ENCODE assay signal across 8 cellular contexts in the genomic region with DNA sequence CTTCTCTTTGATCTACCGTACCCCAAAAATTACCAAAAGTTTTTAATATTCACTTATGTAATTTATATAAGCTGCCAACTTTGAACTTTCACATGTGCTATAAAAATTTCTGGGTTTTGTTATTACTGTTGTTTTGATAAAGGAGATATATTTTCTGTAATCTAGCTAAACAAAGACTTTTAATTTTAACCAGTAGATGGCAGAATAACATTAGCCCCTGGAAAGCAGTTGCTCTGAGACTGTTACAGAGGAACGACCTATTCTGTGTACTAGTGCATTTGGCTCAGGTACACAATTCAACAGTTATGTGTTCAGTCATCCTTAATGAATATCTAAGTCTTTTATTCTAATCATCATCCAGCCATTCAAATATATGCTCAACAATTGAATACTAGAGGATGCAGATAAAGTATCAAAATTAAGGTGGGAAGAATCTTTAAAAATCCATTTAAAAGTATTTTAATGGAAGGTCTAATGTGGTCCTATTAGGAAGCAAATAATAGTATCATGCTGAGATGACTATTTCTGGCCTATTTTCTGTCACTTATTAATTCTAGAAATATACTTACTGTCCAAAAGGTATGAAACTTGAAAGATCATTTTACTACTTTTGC. TPM values are rescaled to one million over a fixed set of nuclear protein-coding genes. Genes with fewer than 3 reads are reported as not detected.
DNase-seq lines count a peak whose midpoint lies in the region; ATAC-seq, FAIRE-seq and TF ChIP-seq lines count a peak whose summit lies in the region.

No MANE protein-coding gene starts in this region.

- no peak for TF ChIP-seq POLR2A in endothelial cell of umbilical vein (IDR thresholded peaks at IDR 0.05; ENCODE audit: low read depth, low read length)

- H3K4me2 ChIP-seq in PC-3 (ENCODE audit: low read length), result no peak overlapping the region
- no peak overlapping the region for H3K4me2 ChIP-seq in endothelial cell of umbilical vein (ENCODE audit: insufficient read depth, low read length)
- no peak overlapping the region for H3K4me2 ChIP-seq in neural cell (ENCODE audit: low read length)

- no peak overlapping the region for H2AFZ ChIP-seq in PC-3 (ENCODE audit: low read length)
- no peak overlapping the region for H2AFZ ChIP-seq in endothelial cell of umbilical vein (ENCODE audit: low read depth, low read length)
- no peak overlapping the region for H2AFZ ChIP-seq in neural cell (ENCODE audit: low read depth, low read length)

- FAIRE-seq in G401.6 (lab: Jason Lieb, UNC) (peak; percentile 97), endothelial cell of umbilical vein (lab: Jason Lieb, UNC) (peak; percentile 59)

- BruUV-seq in PC-3 (replicated peaks; lab: Mats Ljungman, UMichigan) (no TSS peak), endothelial cell of umbilical vein (replicated peaks; lab: Mats Ljungman, UMichigan) (no TSS peak)

- H3K9me3 ChIP-seq in PC-3 (ENCODE audit: low read length), result no peaks in the 10 kb centered on the region
- no peaks in the 10 kb centered on the region for H3K9me3 ChIP-seq in endothelial cell of umbilical vein (replicated peaks; ENCODE audit: control insufficient read depth, insufficient read depth, low read length)
- H3K9me3 ChIP-seq in neural cell (ENCODE audit: low read length), result no peaks in the 10 kb centered on the region

- H3K79me2 ChIP-seq in PC-3 (ENCODE audit: low read length) (peaks cover 53% of the 10 kb centered on the region), endothelial cell of umbilical vein (ENCODE audit: control insufficient read depth, insufficient read depth, low read length) (peaks cover 49% of the 10 kb centered on the region), neural cell (replicated peaks; ENCODE audit: insufficient read depth, low read length) (peaks cover 35% of the 10 kb centered on the region)

- H3K9me2 ChIP-seq in PC-3 (replicated peaks; ENCODE audit: low read length) (no peaks in the 10 kb centered on the region), neural cell (ENCODE audit: insufficient read depth, low read length) (no peaks in the 10 kb centered on the region)

- CTCF ChIA-PET in PC-3 (lab: Charles Lee), result interaction anchor here (0.6 to 1.5 kb wide), 7 partner anchors 66 to 476 kb away, joined by 3 to 29 read pairs (median 4); partner anchors contain the start of gene MTAP
- CTCF ChIA-PET in endothelial cell of umbilical vein (lab: Charles Lee), result interaction anchor here (0.6 to 3.1 kb wide), 46 partner anchors 8 to 476 kb away, joined by 3 to 105 read pairs (median 4); partner anchors contain the start of genes IFNA6 and KLHL9

- no peaks in the 10 kb centered on the region; the same call in none of the 2 replicates for H3K36me3 ChIP-seq in PC-3 (ENCODE audit: low read depth, low read length)
- peaks cover 2 to 13% of the 10 kb centered on the region in 2 experiments for H3K36me3 ChIP-seq in endothelial cell of umbilical vein (ENCODE audit: control insufficient read depth in 2 of 2, extremely low read depth in 1 of 2, insufficient read depth in 2 of 2, low read length in 2 of 2)
- H3K36me3 ChIP-seq in neural cell (ENCODE audit: insufficient read depth, low read length), result no peaks in the 10 kb centered on the region

- dilution Hi-C loops in endothelial cell of umbilical vein (cut with MboI; ENCODE audit: extremely low pct_ligation_motif_present, low sequenced_read_pairs), result no loop called here

- peak; percentile 63 for DNase-seq in PC-3
- peak; percentile 54 for DNase-seq in endothelial cell of umbilical vein (ENCODE audit: low read depth, low spot score)
- no peak for DNase-seq in H4 (ENCODE audit: low spot score)
- DNase-seq in hepatic stellate cell (ENCODE audit: low spot score), result no peak

- H3K4me3 ChIP-seq in PC-3 (ENCODE audit: low read length) (no peak overlapping the region), endothelial cell of umbilical vein (replicated peaks in 1 of 3; ENCODE audit: insufficient read depth in 1 of 3, low read depth in 1 of 3, low read length in 3 of 3) (no peak overlapping the region), neural cell (ENCODE audit: low read length) (no peak overlapping the region)

- H3F3A ChIP-seq in PC-3 (ENCODE audit: low read length, unreplicated experiment), result no peaks in the 10 kb centered on the region
- no peaks in the 10 kb centered on the region for H3F3A ChIP-seq in neural cell (ENCODE audit: insufficient read depth, low read length, poor library complexity, severe bottlenecking)

- peak; percentile 66 for ATAC-seq in GM19468 (IDR thresholded peaks at IDR 0.05; ENCODE audit: extremely low read depth, unreplicated experiment)
- ATAC-seq in HG03521 (IDR thresholded peaks at IDR 0.05; ENCODE audit: unreplicated experiment), result peak; percentile 82
- ATAC-seq in PC-3, result peak; percentile 72

- intact Hi-C loops in PC-3 (cut with micrococcal nuclease), result loop anchor here (1.0 to 2.0 kb wide), 3 partner anchors 70 to 463 kb away; no protein-coding TSS in a partner anchor
- intact Hi-C loops in endothelial cell of umbilical vein (cut with micrococcal nuclease), result loop anchor here (1.0 kb wide), 2 partner anchors 70 to 463 kb away; no protein-coding TSS in a partner anchor

- TF ChIP-seq RAD21 in neural cell (conservative IDR thresholded peaks at IDR 0.05), result peak; percentile 83

- POLR2A ChIA-PET in PC-3 (lab: Charles Lee; ENCODE audit: unreplicated experiment) (interaction anchor here (0.6 to 1.0 kb wide), 3 partner anchors 64 to 223 kb away, joined by 3 to 5 read pairs (median 4); no protein-coding TSS in a partner anchor), endothelial cell of umbilical vein (lab: Charles Lee) (interaction anchor here (0.6 to 0.9 kb wide), 3 partner anchors 9 to 1154 kb away, joined by 3 to 7 read pairs (median 6); partner anchors contain the start of gene KLHL9)

- H3K4me1 ChIP-seq in PC-3 (ENCODE audit: insufficient read depth, low read length) (peaks cover 10% of the 10 kb centered on the region), endothelial cell of umbilical vein (ENCODE audit: control insufficient read depth, extremely low read depth, insufficient read depth, low read length) (peaks cover 15% of the 10 kb centered on the region)

- H3K9ac ChIP-seq in PC-3 (ENCODE audit: low read length) (no peak overlapping the region), endothelial cell of umbilical vein (replicated peaks; ENCODE audit: extremely low read depth, insufficient read depth, low read length) (no peak overlapping the region), neural cell (ENCODE audit: low read length) (no peak overlapping the region)

- TF ChIP-seq CTCF in PC-3 (conservative IDR thresholded peaks at IDR 0.05; ENCODE audit: low read depth, low read length) (peak; percentile 76), endothelial cell of umbilical vein (IDR thresholded peaks at IDR 0.05; ENCODE audit: extremely low read depth in 1 of 2, insufficient read depth in 1 of 2, low read depth in 1 of 2, low read length in 2 of 2) (peak; percentile 33 to 46), neural cell (IDR thresholded peaks at IDR 0.05; ENCODE audit: poor library complexity, severe bottlenecking) (peak; percentile 78)

- H3K27ac ChIP-seq in PC-3 (ENCODE audit: low read length), result no peak overlapping the region
- H3K27ac ChIP-seq in endothelial cell of umbilical vein (ENCODE audit: insufficient read depth, low read depth, low read length), result no peak overlapping the region
- H3K27ac ChIP-seq in neural cell (ENCODE audit: low read length), result no peak overlapping the region

- TF ChIP-seq EP300 in neural cell (conservative IDR thresholded peaks at IDR 0.05; ENCODE audit: poor library complexity, severe bottlenecking), result no peak

- H3K27me3 ChIP-seq in PC-3 (ENCODE audit: low read length) (no peaks in the 10 kb centered on the region), endothelial cell of umbilical vein (ENCODE audit: control insufficient read depth in 2 of 2, insufficient read depth in 2 of 2, low read length in 2 of 2) (no peaks in the 10 kb centered on the region), neural cell (ENCODE audit: insufficient read depth, low read depth, low read length) (no peaks in the 10 kb centered on the region)

- no peaks in the 10 kb centered on the region for H3K9me1 ChIP-seq in endothelial cell of umbilical vein (replicated peaks; ENCODE audit: control insufficient read depth, extremely low read depth, insufficient read depth, low read length)

- H4K20me1 ChIP-seq in PC-3 (ENCODE audit: low read length) (peaks cover 18% of the 10 kb centered on the region; the same call in 1 of the 2 replicates), endothelial cell of umbilical vein (replicated peaks; ENCODE audit: control insufficient read depth, extremely low read depth, insufficient read depth, low read length) (peaks cover 18% of the 10 kb centered on the region), neural cell (ENCODE audit: insufficient read depth) (no peaks in the 10 kb centered on the region)

RNA-seq across cellular contexts. Expression of gene KLHL9, which starts 8.6 kb away (rescaled TPM):
- total RNA-seq in PC-3 (2014; rRNA removed) (7.5 and 11.2 TPM in 2 replicates), endothelial cell of umbilical vein (23.5 and 23.6 TPM in 2 replicates)
- polyA plus RNA-seq in endothelial cell of umbilical vein (7.4 and 8.0 TPM in 2 replicates), neural cell (39.6 and 40.9 TPM in 2 replicates)
- polyA plus RNA-seq in endothelial cell of umbilical vein (2011; cell fraction: cytosol; rRNA removed), result 7.6 and 9.2 TPM in 2 replicates
- 11.9 and 14.2 TPM in 2 replicates for polyA plus RNA-seq in endothelial cell of umbilical vein (2011; cell fraction: nucleus; rRNA removed)
- 19.6 and 22.0 TPM in 2 replicates for polyA plus RNA-seq in endothelial cell of umbilical vein (2012)
- polyA minus RNA-seq in endothelial cell of umbilical vein (37.3 and 37.5 TPM in 2 replicates), neural cell (117 and 131 TPM in 2 replicates)
- 9.1 TPM for polyA minus RNA-seq in endothelial cell of umbilical vein (2011; cell fraction: cytosol; rRNA and poly(A)+ RNA removed)
- 32.3 and 42.3 TPM in 2 replicates for polyA minus RNA-seq in endothelial cell of umbilical vein (2011; cell fraction: nucleus; rRNA and poly(A)+ RNA removed)
- total RNA-seq in H4 (2014; rRNA removed; shearing (Covaris generic)), result 0.06 TPM in 1 of 2 replicates, not detected in the other

RNA-seq across cellular contexts. Expression of gene IFNA5, which starts 21.5 kb away (rescaled TPM):
- total RNA-seq in PC-3 (2014; rRNA removed), result not detected in 2 replicates
- total RNA-seq in endothelial cell of umbilical vein, result not detected in 2 replicates
- polyA plus RNA-seq in endothelial cell of umbilical vein, result not detected in 2 replicates
- not detected in 2 replicates for polyA plus RNA-seq in endothelial cell of umbilical vein (2011; cell fraction: cytosol; rRNA removed)
- polyA plus RNA-seq in endothelial cell of umbilical vein (2011; cell fraction: nucleus; rRNA removed), result not detected in 2 replicates
- polyA plus RNA-seq in endothelial cell of umbilical vein (2012), result not detected in 2 replicates
- not detected in 2 replicates for polyA minus RNA-seq in endothelial cell of umbilical vein
- polyA minus RNA-seq in endothelial cell of umbilical vein (2011; cell fraction: cytosol; rRNA and poly(A)+ RNA removed), result not detected
- polyA minus RNA-seq in endothelial cell of umbilical vein (2011; cell fraction: nucleus; rRNA and poly(A)+ RNA removed), result not detected in 2 replicates
- not detected in 2 replicates for polyA plus RNA-seq in neural cell
- polyA minus RNA-seq in neural cell, result not detected in 2 replicates
- not detected in 2 replicates for total RNA-seq in H4 (2014; rRNA removed; shearing (Covaris generic))

RNA-seq across cellular contexts. Expression of gene IFNA6, which starts 24.1 kb away (rescaled TPM):
- total RNA-seq in PC-3 (2014; rRNA removed) (not detected in 2 replicates), endothelial cell of umbilical vein (not detected in 2 replicates)
- polyA plus RNA-seq in endothelial cell of umbilical vein (not detected in 2 replicates), neural cell (not detected in 2 replicates)
- polyA plus RNA-seq in endothelial cell of umbilical vein (2011; cell fraction: cytosol; rRNA removed), result not detected in 2 replicates
- polyA plus RNA-seq in endothelial cell of umbilical vein (2011; cell fraction: nucleus; rRNA removed), result not detected in 2 replicates
- not detected in 2 replicates for polyA plus RNA-seq in endothelial cell of umbilical vein (2012)
- polyA minus RNA-seq in endothelial cell of umbilical vein (not detected in 2 replicates), neural cell (not detected in 2 replicates)
- not detected for polyA minus RNA-seq in endothelial cell of umbilical vein (2011; cell fraction: cytosol; rRNA and poly(A)+ RNA removed)
- polyA minus RNA-seq in endothelial cell of umbilical vein (2011; cell fraction: nucleus; rRNA and poly(A)+ RNA removed), result not detected in 2 replicates
- not detected in 2 replicates for total RNA-seq in H4 (2014; rRNA removed; shearing (Covaris generic))

RNA-seq across cellular contexts. Expression of gene IFNA13, which starts 41.2 kb away (rescaled TPM):
- total RNA-seq in PC-3 (2014; rRNA removed), result not detected in 2 replicates
- not detected in 2 replicates for total RNA-seq in endothelial cell of umbilical vein
- not detected in 2 replicates for polyA plus RNA-seq in endothelial cell of umbilical vein
- not detected in 2 replicates for polyA plus RNA-seq in endothelial cell of umbilical vein (2011; cell fraction: cytosol; rRNA removed)
- not detected in 2 replicates for polyA plus RNA-seq in endothelial cell of umbilical vein (2011; cell fraction: nucleus; rRNA removed)
- polyA plus RNA-seq in endothelial cell of umbilical vein (2012), result not detected in 2 replicates
- polyA minus RNA-seq in endothelial cell of umbilical vein, result not detected in 2 replicates
- not detected for polyA minus RNA-seq in endothelial cell of umbilical vein (2011; cell fraction: cytosol; rRNA and poly(A)+ RNA removed)
- not detected in 2 replicates for polyA minus RNA-seq in endothelial cell of umbilical vein (2011; cell fraction: nucleus; rRNA and poly(A)+ RNA removed)
- not detected in 2 replicates for polyA plus RNA-seq in neural cell
- not detected in 2 replicates for polyA minus RNA-seq in neural cell
- total RNA-seq in H4 (2014; rRNA removed; shearing (Covaris generic)), result not detected in 2 replicates

RNA-seq across cellular contexts. Expression of gene IFNA2, which starts 58.6 kb away (rescaled TPM):
- total RNA-seq in PC-3 (2014; rRNA removed) (not detected in 2 replicates), endothelial cell of umbilical vein (not detected in 2 replicates)
- polyA plus RNA-seq in endothelial cell of umbilical vein (not detected in 2 replicates), neural cell (not detected in 2 replicates)
- not detected in 2 replicates for polyA plus RNA-seq in endothelial cell of umbilical vein (2011; cell fraction: cytosol; rRNA removed)
- not detected in 2 replicates for polyA plus RNA-seq in endothelial cell of umbilical vein (2011; cell fraction: nucleus; rRNA removed)
- polyA plus RNA-seq in endothelial cell of umbilical vein (2012), result not detected in 2 replicates
- polyA minus RNA-seq in endothelial cell of umbilical vein (not detected in 2 replicates), neural cell (not detected in 2 replicates)
- not detected for polyA minus RNA-seq in endothelial cell of umbilical vein (2011; cell fraction: cytosol; rRNA and poly(A)+ RNA removed)
- not detected in 2 replicates for polyA minus RNA-seq in endothelial cell of umbilical vein (2011; cell fraction: nucleus; rRNA and poly(A)+ RNA removed)
- total RNA-seq in H4 (2014; rRNA removed; shearing (Covaris generic)), result not detected in 2 replicates

Comparison
In these comparisons a context has a peak if more than half of its experiments do, and no peak if none do; other contexts are left out.
1. DNase-seq: peak in PC-3 (single experiment) and endothelial cell of umbilical vein (single experiment); none in H4 (single experiment) and hepatic stellate cell (single experiment).
2. Peak in every context shown above with its lines, with median percentiles within 50 percentile points of each other: ATAC-seq and CTCF ChIP-seq.